Comparison of ENCODE assay signal across 2 cellular contexts in the genomic region with DNA sequence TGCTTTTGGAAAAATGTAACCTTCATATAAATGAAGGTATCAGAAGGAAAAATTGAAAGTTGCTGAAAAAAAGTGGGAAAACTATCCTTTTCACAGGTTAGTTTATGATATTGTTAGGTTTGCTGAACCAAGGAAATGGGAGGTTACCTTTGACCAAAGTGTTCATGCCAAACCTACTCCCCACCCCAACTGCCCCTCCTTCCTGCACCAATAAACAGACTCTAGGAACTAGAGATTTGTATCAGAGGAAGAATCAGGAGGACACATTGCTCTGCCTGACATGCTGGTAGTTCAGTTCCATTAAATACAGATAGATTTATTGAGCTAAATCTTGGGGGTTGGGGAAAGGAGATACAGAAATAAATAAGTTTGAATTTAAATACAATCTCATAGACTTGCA.
TF ChIP-seq lines count a peak whose summit lies in the region.

No MANE protein-coding gene starts in this region.

TF ChIP-seq in GM23338, 12 proteins besides CTCF, POLR2A, EP300 and RAD21 (continued from another document):
- TF ChIP-seq, protein P1, sequence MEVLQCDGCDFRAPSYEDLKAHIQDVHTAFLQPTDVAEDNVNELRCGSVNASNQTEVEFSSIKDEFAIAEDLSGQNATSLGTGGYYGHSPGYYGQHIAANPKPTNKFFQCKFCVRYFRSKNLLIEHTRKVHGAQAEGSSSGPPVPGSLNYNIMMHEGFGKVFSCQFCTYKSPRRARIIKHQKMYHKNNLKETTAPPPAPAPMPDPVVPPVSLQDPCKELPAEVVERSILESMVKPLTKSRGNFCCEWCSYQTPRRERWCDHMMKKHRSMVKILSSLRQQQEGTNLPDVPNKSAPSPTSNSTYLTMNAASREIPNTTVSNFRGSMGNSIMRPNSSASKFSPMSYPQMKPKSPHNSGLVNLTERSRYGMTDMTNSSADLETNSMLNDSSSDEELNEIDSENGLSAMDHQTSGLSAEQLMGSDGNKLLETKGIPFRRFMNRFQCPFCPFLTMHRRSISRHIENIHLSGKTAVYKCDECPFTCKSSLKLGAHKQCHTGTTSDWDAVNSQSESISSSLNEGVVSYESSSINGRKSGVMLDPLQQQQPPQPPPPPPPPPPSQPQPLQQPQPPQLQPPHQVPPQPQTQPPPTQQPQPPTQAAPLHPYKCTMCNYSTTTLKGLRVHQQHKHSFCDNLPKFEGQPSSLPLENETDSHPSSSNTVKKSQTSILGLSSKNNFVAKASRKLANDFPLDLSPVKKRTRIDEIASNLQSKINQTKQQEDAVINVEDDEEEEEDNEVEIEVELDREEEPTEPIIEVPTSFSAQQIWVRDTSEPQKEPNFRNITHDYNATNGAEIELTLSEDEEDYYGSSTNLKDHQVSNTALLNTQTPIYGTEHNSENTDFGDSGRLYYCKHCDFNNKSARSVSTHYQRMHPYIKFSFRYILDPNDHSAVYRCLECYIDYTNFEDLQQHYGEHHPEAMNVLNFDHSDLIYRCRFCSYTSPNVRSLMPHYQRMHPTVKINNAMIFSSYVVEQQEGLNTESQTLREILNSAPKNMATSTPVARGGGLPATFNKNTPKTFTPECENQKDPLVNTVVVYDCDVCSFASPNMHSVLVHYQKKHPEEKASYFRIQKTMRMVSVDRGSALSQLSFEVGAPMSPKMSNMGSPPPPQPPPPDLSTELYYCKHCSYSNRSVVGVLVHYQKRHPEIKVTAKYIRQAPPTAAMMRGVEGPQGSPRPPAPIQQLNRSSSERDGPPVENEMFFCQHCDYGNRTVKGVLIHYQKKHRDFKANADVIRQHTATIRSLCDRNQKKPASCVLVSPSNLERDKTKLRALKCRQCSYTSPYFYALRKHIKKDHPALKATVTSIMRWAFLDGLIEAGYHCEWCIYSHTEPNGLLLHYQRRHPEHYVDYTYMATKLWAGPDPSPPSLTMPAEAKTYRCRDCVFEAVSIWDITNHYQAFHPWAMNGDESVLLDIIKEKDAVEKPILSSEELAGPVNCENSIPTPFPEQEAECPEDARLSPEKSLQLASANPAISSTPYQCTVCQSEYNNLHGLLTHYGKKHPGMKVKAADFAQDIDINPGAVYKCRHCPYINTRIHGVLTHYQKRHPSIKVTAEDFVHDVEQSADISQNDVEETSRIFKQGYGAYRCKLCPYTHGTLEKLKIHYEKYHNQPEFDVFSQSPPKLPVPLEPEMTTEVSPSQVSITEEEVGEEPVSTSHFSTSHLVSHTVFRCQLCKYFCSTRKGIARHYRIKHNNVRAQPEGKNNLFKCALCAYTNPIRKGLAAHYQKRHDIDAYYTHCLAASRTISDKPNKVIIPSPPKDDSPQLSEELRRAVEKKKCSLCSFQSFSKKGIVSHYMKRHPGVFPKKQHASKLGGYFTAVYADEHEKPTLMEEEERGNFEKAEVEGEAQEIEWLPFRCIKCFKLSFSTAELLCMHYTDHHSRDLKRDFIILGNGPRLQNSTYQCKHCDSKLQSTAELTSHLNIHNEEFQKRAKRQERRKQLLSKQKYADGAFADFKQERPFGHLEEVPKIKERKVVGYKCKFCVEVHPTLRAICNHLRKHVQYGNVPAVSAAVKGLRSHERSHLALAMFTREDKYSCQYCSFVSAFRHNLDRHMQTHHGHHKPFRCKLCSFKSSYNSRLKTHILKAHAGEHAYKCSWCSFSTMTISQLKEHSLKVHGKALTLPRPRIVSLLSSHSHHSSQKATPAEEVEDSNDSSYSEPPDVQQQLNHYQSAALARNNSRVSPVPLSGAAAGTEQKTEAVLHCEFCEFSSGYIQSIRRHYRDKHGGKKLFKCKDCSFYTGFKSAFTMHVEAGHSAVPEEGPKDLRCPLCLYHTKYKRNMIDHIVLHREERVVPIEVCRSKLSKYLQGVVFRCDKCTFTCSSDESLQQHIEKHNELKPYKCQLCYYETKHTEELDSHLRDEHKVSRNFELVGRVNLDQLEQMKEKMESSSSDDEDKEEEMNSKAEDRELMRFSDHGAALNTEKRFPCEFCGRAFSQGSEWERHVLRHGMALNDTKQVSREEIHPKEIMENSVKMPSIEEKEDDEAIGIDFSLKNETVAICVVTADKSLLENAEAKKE (CRISPR knock-in tag; IDR thresholded peaks at IDR 0.05), result no peak
- TF ChIP-seq ZNF331 (CRISPR knock-in tag; IDR thresholded peaks at IDR 0.05; ENCODE audit: low read depth), result no peak

TF ChIP-seq in SK-N-SH, 30 proteins besides CTCF, POLR2A, EP300 and RAD21 (continued from another document):
- no peak for TF ChIP-seq REST (IDR thresholded peaks at IDR 0.05; ENCODE audit: low read depth, low read length)
- no peak for TF ChIP-seq EZH2phosphoT487 (IDR thresholded peaks at IDR 0.05; ENCODE audit: borderline replicate concordance, low read depth)
- no peak for TF ChIP-seq TCF12 (IDR thresholded peaks at IDR 0.05)
- TF ChIP-seq FOXM1 (IDR thresholded peaks at IDR 0.05; ENCODE audit: low read depth), result no peak
- no peak for TF ChIP-seq MXI1 (IDR thresholded peaks at IDR 0.05; ENCODE audit: low read depth, low read length)
- no peak for TF ChIP-seq RCOR1 (IDR thresholded peaks at IDR 0.05; ENCODE audit: low read length)
- TF ChIP-seq MEF2A (IDR thresholded peaks at IDR 0.05; ENCODE audit: borderline replicate concordance, low read depth), result no peak
- TF ChIP-seq SIN3A (IDR thresholded peaks at IDR 0.05; ENCODE audit: borderline replicate concordance, low read depth, low read length), result no peak
- no peak for TF ChIP-seq ELF1 (IDR thresholded peaks at IDR 0.05)
- TF ChIP-seq, protein P2, sequence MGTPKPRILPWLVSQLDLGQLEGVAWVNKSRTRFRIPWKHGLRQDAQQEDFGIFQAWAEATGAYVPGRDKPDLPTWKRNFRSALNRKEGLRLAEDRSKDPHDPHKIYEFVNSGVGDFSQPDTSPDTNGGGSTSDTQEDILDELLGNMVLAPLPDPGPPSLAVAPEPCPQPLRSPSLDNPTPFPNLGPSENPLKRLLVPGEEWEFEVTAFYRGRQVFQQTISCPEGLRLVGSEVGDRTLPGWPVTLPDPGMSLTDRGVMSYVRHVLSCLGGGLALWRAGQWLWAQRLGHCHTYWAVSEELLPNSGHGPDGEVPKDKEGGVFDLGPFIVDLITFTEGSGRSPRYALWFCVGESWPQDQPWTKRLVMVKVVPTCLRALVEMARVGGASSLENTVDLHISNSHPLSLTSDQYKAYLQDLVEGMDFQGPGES (IDR thresholded peaks at IDR 0.05; ENCODE audit: low read depth, low read length), result no peak
- no peak for TF ChIP-seq NFIC (IDR thresholded peaks at IDR 0.05; ENCODE audit: borderline replicate concordance)
- TF ChIP-seq POLR2AphosphoS5 (IDR thresholded peaks at IDR 0.05; ENCODE audit: low read depth, low read length), result no peak
- no peak for TF ChIP-seq NRF1 (IDR thresholded peaks at IDR 0.05; ENCODE audit: low read depth, low read length)
- TF ChIP-seq CHD2 (IDR thresholded peaks at IDR 0.05; ENCODE audit: low read length, partially characterized antibody), result no peak
- TF ChIP-seq USF2 (IDR thresholded peaks at IDR 0.05; ENCODE audit: borderline replicate concordance, low read depth, low read length), result no peak
TF ChIP-seq in SK-N-SH: peak in this region for 0.
